Comparison of ENCODE assay signal across 26 cellular contexts in genomic region chr16:9521749-9522370, GRCh38.
DNase-seq lines count a peak whose midpoint lies in the region; ATAC-seq and TF ChIP-seq lines count a peak whose summit lies in the region.
"Had no signal": no experiment of that assay in that cellular context is flagged by ENCODE, and none has a peak within 500 bp of the region (broad histone marks: within the 10 kb centered on the region; RNA-seq: fewer than 3 reads in every experiment).

No MANE protein-coding gene starts in this region.

- H3K27ac ChIP-seq in adrenal gland (peak overlapping the region in 1 of 5 donors; percentile 57), testis (peak overlapping the region; percentile 5 to 19)
- H3K27ac ChIP-seq: C4-2B, esophagus squamous epithelium, parathyroid adenoma, RWPE1, SK-N-MC had no signal

- H3K4me1 Mint-ChIP-seq in activated T-helper 2 cell treated with anti-CD3 and anti-CD28 coated beads, Interferon-gamma antibody, Interleukin-2, Interleukin-4, amounts not matched to agents 10 μg/mL and 5 μg/mL and 100 μg/mL, durations not matched to agents 14 hours and 24 hours and 36 hours (ENCODE audit: low read depth) = no peaks in the 10 kb centered on the region
- H3K4me1 Mint-ChIP-seq: central memory CD8-positive, alpha-beta T cell; stimulated activated effector memory CD8-positive, alpha-beta T cell treated with anti-CD3 and anti-CD28 coated beads, Interleukin-12 subunit alpha, Interleukin-12 subunit beta, amount 100 ng/mL, for 72 hours; T-helper 17 cell had no signal

- TF ChIP-seq CTCF in adrenal gland (IDR thresholded peaks at IDR 0.05) (no peak), testis (IDR thresholded peaks at IDR 0.05) (no peak)

- H3K4me3 ChIP-seq in adrenal gland (no peak overlapping the region), testis (no peak overlapping the region)
- H3K4me3 ChIP-seq: esophagus squamous epithelium, mucosa of descending colon, SK-N-MC had no signal

- H3K27ac Mint-ChIP-seq in activated T-helper 2 cell treated with anti-CD3 and anti-CD28 coated beads, Interferon-gamma antibody, Interleukin-2, Interleukin-4, amounts not matched to agents 10 μg/mL and 5 μg/mL and 100 μg/mL, durations not matched to agents 14 hours and 24 hours and 36 hours = no peak overlapping the region
- H3K27ac Mint-ChIP-seq: dendritic cell treated with granulocyte-macrophage colony-stimulating factor and Interleukin-4, amounts not matched to agents 40 ng/mL and 50 ng/mL, for 4 days; nephron; stimulated activated effector memory CD8-positive, alpha-beta T cell treated with anti-CD3 and anti-CD28 coated beads, Interleukin-12 subunit alpha, Interleukin-12 subunit beta, amount 100 ng/mL, for 72 hours; T-helper 17 cell had no signal

- H3K36me3 ChIP-seq in adrenal gland (replicated peaks in 1 of 2) = no peaks in the 10 kb centered on the region
- H3K36me3 ChIP-seq in testis (ENCODE audit: low read depth, missing control alignments) = no peaks in the 10 kb centered on the region
- H3K36me3 ChIP-seq: esophagus squamous epithelium had no signal

- no peak for TF ChIP-seq POLR2A in adrenal gland (IDR thresholded peaks at IDR 0.05)
- no peak for TF ChIP-seq POLR2A in testis (IDR thresholded peaks at IDR 0.05)

- ATAC-seq in stimulated activated naive CD8-positive, alpha-beta T cell treated with anti-CD3 and anti-CD28 coated beads, Interleukin-15, Interleukin-2, amounts not matched to agents 100 U/mL and 50 U/mL, for 24 hours = no peak
- ATAC-seq: mucosa of descending colon; right cardiac atrium; stimulated activated effector memory CD8-positive, alpha-beta T cell treated with anti-CD3 and anti-CD28 coated beads, Interleukin-12 subunit alpha, Interleukin-12 subunit beta, amount 100 ng/mL, for 72 hours; T-helper 17 cell had no signal

- H3K36me3 Mint-ChIP-seq in activated T-helper 2 cell treated with anti-CD3 and anti-CD28 coated beads, Interferon-gamma antibody, Interleukin-2, Interleukin-4, amounts not matched to agents 10 μg/mL and 5 μg/mL and 100 μg/mL, durations not matched to agents 14 hours and 24 hours and 36 hours (ENCODE audit: low read depth) = no peaks in the 10 kb centered on the region
- H3K36me3 Mint-ChIP-seq: stimulated activated effector memory CD8-positive, alpha-beta T cell treated with anti-CD3 and anti-CD28 coated beads, Interleukin-12 subunit alpha, Interleukin-12 subunit beta, amount 100 ng/mL, for 72 hours had no signal

- H3K9me3 ChIP-seq in adrenal gland (replicated peaks in 1 of 3) (no peaks in the 10 kb centered on the region), testis (no peaks in the 10 kb centered on the region)
- H3K9me3 ChIP-seq: esophagus squamous epithelium, mucosa of descending colon had no signal

- no peaks in the 10 kb centered on the region for H3K27me3 Mint-ChIP-seq in activated T-helper 2 cell treated with anti-CD3 and anti-CD28 coated beads, Interferon-gamma antibody, Interleukin-2, Interleukin-4, amounts not matched to agents 10 μg/mL and 5 μg/mL and 100 μg/mL, durations not matched to agents 14 hours and 24 hours and 36 hours (ENCODE audit: low read depth)
- H3K27me3 Mint-ChIP-seq: central memory CD8-positive, alpha-beta T cell; dendritic cell treated with granulocyte-macrophage colony-stimulating factor and Interleukin-4, amounts not matched to agents 40 ng/mL and 50 ng/mL, for 4 days; T-helper 17 cell had no signal

- DNase-seq in M059J (ENCODE audit: low read depth) = peak; percentile 42
- peak in 6 of 7 donors; percentile 18 to 54 (median 34) for DNase-seq in adrenal gland
- DNase-seq in left kidney (ENCODE audit: low read depth, low spot score) = peak; percentile 26
- peak; percentile 65 for DNase-seq in testis
- no peak for DNase-seq in stimulated activated naive CD8-positive, alpha-beta T cell treated with anti-CD3 and anti-CD28 coated beads, Interleukin-15, Interleukin-2, amounts not matched to agents 100 U/mL and 50 U/mL, for 24 hours
- no peak for DNase-seq in DMS53 treated with DMSO at 0.1 percent for 48 hours (lab: John Stamatoyannopoulos, UW; ENCODE audit: unreplicated experiment)
- no peak for DNase-seq in activated T-helper 2 cell treated with anti-CD3 and anti-CD28 coated beads, Interferon-gamma antibody, Interleukin-2, Interleukin-4, amounts not matched to agents 10 μg/mL and 5 μg/mL and 100 μg/mL, durations not matched to agents 14 hours and 24 hours and 36 hours (ENCODE audit: low spot score)
- DNase-seq: activated effector memory CD4-positive, alpha-beta T cell treated with Interleukin-2 at 50 U/mL for 16 hours; activated T-cell treated with anti-CD3 and anti-CD28 coated beads for 4 hours; EL; esophagus squamous epithelium; mucosa of descending colon; NCI-H1694 treated with DMSO at 0.1 percent for 48 hours; NCI-H524 treated with DMSO at 0.1 percent for 48 hours; right cardiac atrium; stimulated activated CD4-positive, alpha-beta T cell treated with anti-CD3 and anti-CD28 coated beads, Interleukin-4, amount 100 ng/mL, for 1 hour; substantia nigra; T-helper 17 cell had no signal

- WGBS in adrenal gland, 4 donors = 28 to 41% (median 38%) methylated on average over 7 of the region's 7 CpGs
- 28 to 53% methylated on average over 7 of the region's 7 CpGs for WGBS in testis, 2 donors

- H3K27me3 ChIP-seq in adrenal gland (no peaks in the 10 kb centered on the region), testis (no peaks in the 10 kb centered on the region)
- H3K27me3 ChIP-seq: esophagus squamous epithelium had no signal

- H3K9me3 Mint-ChIP-seq in activated T-helper 2 cell treated with anti-CD3 and anti-CD28 coated beads, Interferon-gamma antibody, Interleukin-2, Interleukin-4, amounts not matched to agents 10 μg/mL and 5 μg/mL and 100 μg/mL, durations not matched to agents 14 hours and 24 hours and 36 hours = peaks cover 19% of the 10 kb centered on the region
- H3K9me3 Mint-ChIP-seq: dendritic cell treated with granulocyte-macrophage colony-stimulating factor and Interleukin-4, amounts not matched to agents 40 ng/mL and 50 ng/mL, for 4 days; nephron had no signal

- no peak overlapping the region for H3K4me3 Mint-ChIP-seq in activated T-helper 2 cell treated with anti-CD3 and anti-CD28 coated beads, Interferon-gamma antibody, Interleukin-2, Interleukin-4, amounts not matched to agents 10 μg/mL and 5 μg/mL and 100 μg/mL, durations not matched to agents 14 hours and 24 hours and 36 hours (ENCODE audit: low read depth)
- H3K4me3 Mint-ChIP-seq: central memory CD8-positive, alpha-beta T cell; dendritic cell treated with granulocyte-macrophage colony-stimulating factor and Interleukin-4, amounts not matched to agents 40 ng/mL and 50 ng/mL, for 4 days; nephron; stimulated activated effector memory CD8-positive, alpha-beta T cell treated with anti-CD3 and anti-CD28 coated beads, Interleukin-12 subunit alpha, Interleukin-12 subunit beta, amount 100 ng/mL, for 72 hours; T-helper 17 cell had no signal

- intact Hi-C loops in adrenal gland (cut with DNase I) (no loop called here), testis (cut with DNase I; ENCODE audit: low total_unique reads) (no loop called here)
- intact Hi-C loops in activated T-helper 2 cell treated with anti-CD3 and anti-CD28 coated beads, Interferon-gamma antibody, Interleukin-2, Interleukin-4, amounts not matched to agents 10 μg/mL and 5 μg/mL and 100 μg/mL, durations not matched to agents 14 hours and 24 hours and 36 hours (cut with micrococcal nuclease) = no loop called here

- H3K4me1 ChIP-seq in adrenal gland (replicated peaks in 1 of 2) = no peaks in the 10 kb centered on the region
- no peaks in the 10 kb centered on the region for H3K4me1 ChIP-seq in testis
- H3K4me1 ChIP-seq: esophagus squamous epithelium, parathyroid adenoma had no signal

Comparison
In these comparisons a context has a peak if more than half of its experiments do, and no peak if none do; other contexts are left out.
1. DNase-seq: peak in M059J (single experiment), adrenal gland (6 of 7), left kidney (single experiment) and testis (single experiment); none in stimulated activated naive CD8-positive, alpha-beta T cell treated with anti-CD3 and anti-CD28 coated beads, Interleukin-15, Interleukin-2, amounts not matched to agents 100 U/mL and 50 U/mL, for 24 hours (single experiment), DMS53 treated with DMSO at 0.1 percent for 48 hours (single experiment) and activated T-helper 2 cell treated with anti-CD3 and anti-CD28 coated beads, Interferon-gamma antibody, Interleukin-2, Interleukin-4, amounts not matched to agents 10 μg/mL and 5 μg/mL and 100 μg/mL, durations not matched to agents 14 hours and 24 hours and 36 hours (single experiment).